In the genomic region with DNA sequence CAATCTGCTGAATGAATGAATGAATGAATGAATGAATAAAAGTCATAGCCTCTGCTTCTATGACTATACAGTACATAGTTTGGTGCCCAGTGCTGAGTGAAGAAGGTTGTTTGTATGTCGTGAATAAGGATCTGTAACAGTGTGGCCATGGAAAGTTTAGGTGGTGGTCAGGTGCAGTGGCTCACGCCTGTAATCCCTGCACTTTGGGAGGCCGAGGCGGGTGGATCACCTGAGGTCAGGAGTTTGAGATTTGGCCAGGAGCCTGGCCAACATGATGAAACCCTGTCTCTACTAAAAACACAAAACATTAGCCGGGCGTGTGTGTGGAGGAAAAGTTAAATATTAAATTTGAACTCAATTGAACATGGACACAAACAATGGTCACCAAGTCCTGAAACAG, we compare ENCODE assay signal across 8 cellular contexts. TPM values are rescaled to one million over a fixed set of nuclear protein-coding genes. Genes with fewer than 3 reads are reported as not detected.
DNase-seq lines count a peak whose midpoint lies in the region; ATAC-seq and TF ChIP-seq lines count a peak whose summit lies in the region.
"Not testable (repeated sequence)": the region's sequence is repeated elsewhere in the genome, so short reads cannot be mapped to it uniquely, and the experiment has no call there.
"Had no signal": no experiment of that assay in that cellular context is flagged by ENCODE, and none has a peak within 500 bp of the region (broad histone marks: within the 10 kb centered on the region; RNA-seq: fewer than 3 reads in every experiment).

No MANE protein-coding gene starts in this region.

- H3K27me3 ChIP-seq in body of pancreas; left lung; right lobe of liver; lung (ENCODE audit: control insufficient read depth, insufficient read depth); upper lobe of right lung: not testable (repeated sequence)

- intact Hi-C loops in body of pancreas (cut with DNase I); left lung (cut with DNase I); right lobe of liver (cut with DNase I); upper lobe of right lung (cut with DNase I): not testable (repeated sequence)

- H3K9me3 ChIP-seq in body of pancreas; left lung; right lobe of liver; lung (ENCODE audit: control insufficient read depth in 2 of 2, insufficient read depth in 1 of 2, low read length in 1 of 2); upper lobe of right lung: not testable (repeated sequence)

- H3K27ac ChIP-seq in body of pancreas; left lung; right lobe of liver; lung (ENCODE audit: low read depth in 1 of 2, low read length in 1 of 2); upper lobe of right lung: not testable (repeated sequence)

- H3K36me3 ChIP-seq in body of pancreas (replicated peaks in 1 of 2; ENCODE audit: insufficient read depth in 1 of 2, low read depth in 2 of 2); left lung; right lobe of liver; lung (ENCODE audit: control insufficient read depth in 2 of 2, insufficient read depth in 2 of 2, low read length in 2 of 2); upper lobe of right lung: not testable (repeated sequence)

- TF ChIP-seq CTCF in body of pancreas (IDR thresholded peaks at IDR 0.05); left lung (IDR thresholded peaks at IDR 0.05); right lobe of liver (IDR thresholded peaks at IDR 0.05); lung (IDR thresholded peaks at IDR 0.05; ENCODE audit: control extremely low read depth, extremely low read depth); upper lobe of right lung (IDR thresholded peaks at IDR 0.05): not testable (repeated sequence)

- H3K4me3 ChIP-seq in body of pancreas, left lung, right lobe of liver, lung, upper lobe of right lung: not testable (repeated sequence)

- H3K4me1 ChIP-seq in body of pancreas; left lung; right lobe of liver; lung (ENCODE audit: control insufficient read depth in 2 of 2, insufficient read depth in 2 of 2, low read length in 2 of 2); upper lobe of right lung: not testable (repeated sequence)

- not testable (repeated sequence) for TF ChIP-seq POLR2A in body of pancreas (IDR thresholded peaks at IDR 0.05); right lobe of liver (IDR thresholded peaks at IDR 0.05)

- not testable (repeated sequence) for DNase-seq in body of pancreas; left lung; right lobe of liver; lung (ENCODE audit: low spot score); upper lobe of right lung

- ATAC-seq in body of pancreas (peak; percentile 71), left lung (peak; percentile 57), right lobe of liver (peak; percentile 75 to 88 (median 86)), lung (ENCODE audit: insufficient read depth, low FRiP score) (peak; percentile 10), upper lobe of right lung (peak; percentile 50)

- WGBS in body of pancreas, 2 donors, result no CpG with 5 or more reads among the region's 6 CpGs
- no CpG with 5 or more reads among the region's 6 CpGs for WGBS in right lobe of liver (ENCODE audit: insufficient coverage, low coverage, low lambda C conversion rate, missing lambda C conversion rate)
- WGBS in lung, 2 donors, result no CpG with 5 or more reads among the region's 6 CpGs

RNA-seq across cellular contexts. Expression of a gene that starts 4.3 kb away (rescaled TPM):
- total RNA-seq in body of pancreas (1 to 10 TPM in 1 of 2 donors, not detected in 1; 8.3 TPM), left lung (1 to 10 TPM; 1.6 to 2.0 TPM), right lobe of liver (under 1 TPM in 1 of 6 experiments, not detected in 5; 0.30 TPM), lung (1 to 10 TPM in 1 of 2 donors, under 1 TPM in 1; 0.55 to 3.2 TPM), upper lobe of right lung (2.1 TPM)
- under 1 TPM; 0.54 to 0.98 TPM for polyA plus RNA-seq in lung
- total RNA-seq: Calu3; CD4-positive, alpha-beta T cell; CD8-positive, alpha-beta T cell had no signal

Comparison
In these comparisons a context has a peak if more than half of its experiments do, and no peak if none do; other contexts are left out.
1. ATAC-seq: peak in every context shown above with its lines; median percentile 86 in right lobe of liver; 71 in body of pancreas; 57 in left lung; 50 in upper lobe of right lung; 10 in lung.